8 cellular contexts compared by ENCODE assay signal in the genomic region with DNA sequence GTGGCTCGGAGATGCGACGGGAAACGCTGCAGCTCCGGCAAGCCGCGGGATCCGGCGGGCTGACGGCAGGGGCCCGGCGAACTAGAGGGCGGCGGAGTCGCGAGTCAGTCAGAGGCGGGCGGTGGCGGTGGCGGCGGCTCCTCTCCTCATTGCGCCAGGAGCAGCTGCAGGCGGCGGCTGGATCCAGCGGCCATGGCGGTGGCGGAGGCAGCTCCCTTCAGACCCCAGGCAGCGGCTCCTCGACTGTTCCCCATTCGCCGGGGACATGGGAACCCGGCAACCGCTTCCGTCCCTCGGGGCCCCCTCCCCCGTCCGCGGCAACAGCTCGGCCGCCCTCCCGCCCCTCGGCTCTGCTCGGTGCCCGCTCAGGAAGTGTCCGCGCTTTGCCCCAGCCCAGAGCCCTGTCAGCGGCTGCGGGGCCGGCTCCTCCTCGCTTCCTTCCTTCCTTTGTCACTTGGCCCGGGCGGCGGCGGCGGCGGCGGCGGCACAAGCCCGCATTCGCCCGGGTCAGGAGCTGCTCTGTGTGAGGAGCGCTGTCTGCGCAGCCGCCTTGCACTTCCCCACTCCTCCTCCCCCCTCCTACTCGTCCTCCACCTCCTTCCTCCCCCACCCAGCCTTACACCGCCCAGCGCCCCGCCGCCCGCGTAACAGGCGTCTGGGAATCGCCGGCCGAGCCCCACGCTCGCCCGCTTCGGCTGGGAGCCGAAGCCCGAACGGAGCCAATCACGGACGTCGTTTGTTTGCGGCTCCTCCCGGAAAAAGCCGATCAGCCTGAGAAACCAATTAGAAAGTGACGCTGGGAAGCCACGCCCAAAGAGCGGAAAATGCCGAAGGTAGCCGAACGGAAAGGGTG. TPM values are rescaled to one million over a fixed set of nuclear protein-coding genes. Genes with fewer than 3 reads are reported as not detected.
DNase-seq lines count a peak whose midpoint lies in the region; TF ChIP-seq lines count a peak whose summit lies in the region.

A gene (minus strand): TSS at position 525 of the 853 bp plus-strand sequence. CDS start 1,013 bp downstream, outside the sequence.

- H3K27me3 ChIP-seq in GM06990 (replicated peaks; ENCODE audit: control insufficient read depth, insufficient read depth, low read length) = no peaks in the 10 kb centered on the region
- H3K27me3 ChIP-seq in MG63 = no peaks in the 10 kb centered on the region
- no peaks in the 10 kb centered on the region for H3K27me3 ChIP-seq in hepatocyte

- H3K36me3 ChIP-seq in GM06990 (ENCODE audit: control insufficient read depth, insufficient read depth, low read length) = no peaks in the 10 kb centered on the region
- peaks cover 3% of the 10 kb centered on the region for H3K36me3 ChIP-seq in MG63
- no peaks in the 10 kb centered on the region for H3K36me3 ChIP-seq in hepatocyte (replicated peaks; ENCODE audit: insufficient read depth, low read depth)

- TF ChIP-seq CTCF in GM06990 (IDR thresholded peaks at IDR 0.05; ENCODE audit: insufficient read depth, low read length, poor library complexity, severe bottlenecking) = no peak
- TF ChIP-seq CTCF in hepatocyte (IDR thresholded peaks at IDR 0.05; ENCODE audit: poor library complexity) = no peak

- peaks cover 21% of the 10 kb centered on the region for H3K4me1 ChIP-seq in hepatocyte (ENCODE audit: insufficient read depth)

- peaks cover 39% of the 10 kb centered on the region for H4K20me1 ChIP-seq in hepatocyte (ENCODE audit: insufficient read depth, poor library complexity, severe bottlenecking)

- H3K79me2 ChIP-seq in hepatocyte = peaks cover 68% of the 10 kb centered on the region

- H3K4me3 ChIP-seq in GM06990 (replicated peaks; ENCODE audit: low read depth, low read length) (peak within 1 kb of the TSS; percentile 91), MG63 (peak within 1 kb of the TSS; percentile 89), hepatocyte (peak within 1 kb of the TSS; percentile 82), skeletal muscle cell (ENCODE audit: low read depth, low read length) (peak within 1 kb of the TSS; percentile 84)

- 3% methylated on average over 11 of the region's 94 CpGs for WGBS in hepatocyte (ENCODE audit: low lambda C conversion rate, missing lambda C conversion rate)

- peak within 1 kb of the TSS; percentile 97 for H3K27ac ChIP-seq in hepatocyte

- peak within 1 kb of the TSS; percentile 50 for H2AFZ ChIP-seq in hepatocyte

- H3K4me2 ChIP-seq in hepatocyte = peak within 1 kb of the TSS; percentile 85

- no peaks in the 10 kb centered on the region for H3K9me2 ChIP-seq in hepatocyte (replicated peaks; ENCODE audit: insufficient read depth)

- peak; percentile 99 for DNase-seq in GM06990 (ENCODE audit: extremely low read depth, insufficient read length)
- peak; percentile 100 for DNase-seq in H4 (ENCODE audit: low spot score)
- DNase-seq in MG63 = peak; percentile 83
- DNase-seq in T-helper 2 cell = peak; percentile 53 to 98 (median 90)
- peak; percentile 100 for DNase-seq in astrocyte of the hippocampus (ENCODE audit: low read depth, low spot score)
- peak; percentile 99 for DNase-seq in hepatocyte (ENCODE audit: low spot score)
- DNase-seq in skeletal muscle cell (ENCODE audit: low read depth) = no peak
- DNase-seq in DMS53 (lab: John Stamatoyannopoulos, UW) = no peak

- H3K9me3 ChIP-seq in MG63 (no peaks in the 10 kb centered on the region), hepatocyte (ENCODE audit: low read depth) (no peaks in the 10 kb centered on the region)

RNA-seq across cellular contexts. Expression of the gene that starts here (rescaled TPM):
- 47.9 and 51.1 TPM in 2 replicates for total RNA-seq in H4 (2014; rRNA removed; shearing (Covaris generic))
- 22.2 and 35.2 TPM in 2 replicates for total RNA-seq in MG63 (2014; rRNA removed; shearing (Covaris generic); ENCODE audit: low replicate concordance)
- total RNA-seq in hepatocyte = 48.8 and 49.3 TPM in 2 replicates
- polyA plus RNA-seq in hepatocyte = 18.1 and 24.7 TPM in 2 replicates

Comparison
In these comparisons a context has a peak if more than half of its experiments do, and no peak if none do; other contexts are left out.
1. DNase-seq: peak in GM06990 (single experiment), H4 (single experiment), MG63 (single experiment), T-helper 2 cell (5 of 5), astrocyte of the hippocampus (single experiment) and hepatocyte (single experiment); none in skeletal muscle cell (single experiment) and DMS53 (single experiment).
2. Peak in every context shown above with its lines, with median percentiles within 50 percentile points of each other: H3K4me3 ChIP-seq.